Comparison of ENCODE assay signal across 11 cellular contexts in the genomic region with DNA sequence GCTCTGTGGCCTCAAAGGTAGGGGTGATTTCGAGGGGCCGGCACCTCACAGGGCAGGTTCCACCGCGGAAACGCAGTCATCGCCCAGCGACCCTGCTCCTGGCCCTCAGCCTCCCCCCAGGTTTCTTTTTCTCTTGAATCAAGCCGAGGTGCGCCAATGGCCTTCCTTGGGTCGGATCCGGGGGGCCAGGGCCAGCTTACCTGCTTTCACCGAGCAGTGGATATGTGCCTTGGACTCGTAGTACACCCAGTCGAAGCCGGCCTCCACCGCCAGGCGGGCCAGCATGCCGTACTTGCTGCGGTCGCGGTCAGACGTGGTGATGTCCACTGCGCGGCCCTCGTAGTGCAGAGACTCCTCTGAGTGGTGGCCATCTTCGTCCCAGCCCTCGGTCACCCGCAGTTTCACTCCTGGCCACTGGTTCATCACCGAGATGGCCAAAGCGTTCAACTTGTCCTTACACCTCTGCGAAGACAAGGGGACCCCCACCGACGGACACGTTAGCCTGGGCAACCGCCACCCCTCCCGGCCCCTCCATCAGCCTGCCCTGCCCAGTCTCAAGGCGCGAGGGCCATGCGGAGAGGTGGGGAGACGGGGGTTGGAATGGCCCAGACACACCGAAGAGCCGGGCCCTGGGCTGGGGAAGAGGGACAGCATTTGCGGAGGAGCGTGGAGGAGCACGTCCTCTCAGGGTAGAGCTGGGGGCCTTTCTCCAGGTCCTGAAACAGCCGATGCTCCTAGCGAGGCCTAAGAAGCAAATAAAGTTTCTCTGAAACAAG. TPM values are rescaled to one million over a fixed set of nuclear protein-coding genes. Genes with fewer than 3 reads are reported as not detected.
A peak's percentile ranks its signal among the peaks of the same experiment; 100 is the strongest.
DNase-seq lines count a peak whose midpoint lies in the region; ATAC-seq and TF ChIP-seq lines count a peak whose summit lies in the region.
"Had no signal": no experiment of that assay in that cellular context is flagged by ENCODE, and none has a peak within 500 bp of the region (broad histone marks: within the 10 kb centered on the region; RNA-seq: fewer than 3 reads in every experiment).

No MANE protein-coding gene starts in this region.

- peaks cover 72% of the 10 kb centered on the region for H3K27me3 ChIP-seq in GM23248 (replicated peaks; ENCODE audit: insufficient read depth)
- peaks cover 72 to 100% (median 97%) of the 10 kb centered on the region in 3 donors for H3K27me3 ChIP-seq in sigmoid colon

- in situ Hi-C loops in GM23248 (cut with MboI): no loop called here
- in situ Hi-C loops in astrocyte of the cerebellum (cut with HindIII; ENCODE audit: low sequenced_read_pairs): no loop called here

- H3K4me3 ChIP-seq in GM23248: peak overlapping the region; percentile 63; the same call in 1 of the 2 replicates
- H3K4me3 ChIP-seq in astrocyte of the cerebellum (ENCODE audit: low read depth, low read length): peak overlapping the region; percentile 37
- H3K4me3 ChIP-seq in sigmoid colon: peak overlapping the region in 3 of 4 donors; percentile 24 to 39 (median 37)

- no peaks in the 10 kb centered on the region for H3F3A ChIP-seq in GM23248 (ENCODE audit: insufficient read depth)

- intact Hi-C loops in sigmoid colon (cut with DNase I): loop anchor here (10.0 kb wide), 1 partner anchor 669 kb away; no protein-coding TSS in a partner anchor

- H3K36me3 ChIP-seq in GM23248 (ENCODE audit: low read depth) (no peaks in the 10 kb centered on the region), sigmoid colon (no peaks in the 10 kb centered on the region)

- H3K4me1 ChIP-seq in GM23248 (ENCODE audit: insufficient read depth) (0 out of 2 replicates have a peak, but pooled peaks cover 7% of the 10 kb centered on the region), sigmoid colon (peaks cover 0 to 71% (median 65%) of the 10 kb centered on the region in 4 donors)

- H3K9ac ChIP-seq in GM23248: no peak overlapping the region

- H3K27ac ChIP-seq in GM23248 (no peak overlapping the region), sigmoid colon (no peak overlapping the region)

- TF ChIP-seq POLR2A in sigmoid colon (IDR thresholded peaks at IDR 0.05): no peak

- H3K4me2 ChIP-seq in GM23248 (ENCODE audit: unreplicated experiment): no peak overlapping the region

- H4K20me1 ChIP-seq in GM23248 (ENCODE audit: insufficient read depth): no peaks in the 10 kb centered on the region

- 12 to 13% methylated on average over 46 to 47 of the region's 47 CpGs for WGBS in GM23248 (ENCODE audit: low coverage in 1 of 2, low lambda C conversion rate in 2 of 2, missing lambda C conversion rate in 2 of 2), 2 experiments
- 39 to 81% methylated on average over 47 of the region's 47 CpGs for WGBS in sigmoid colon, 2 donors

- no peaks in the 10 kb centered on the region for H3K9me3 ChIP-seq in GM23248 (ENCODE audit: low read depth)
- H3K9me3 ChIP-seq in sigmoid colon: no peaks in the 10 kb centered on the region

- no peaks in the 10 kb centered on the region for H3K79me2 ChIP-seq in GM23248 (ENCODE audit: insufficient read depth)

- TF ChIP-seq EP300 in sigmoid colon (IDR thresholded peaks at IDR 0.05): no peak

- no peaks in the 10 kb centered on the region for H3K9me2 ChIP-seq in GM23248 (ENCODE audit: insufficient read depth)

- peak; percentile 19 for TF ChIP-seq CTCF in astrocyte of the cerebellum (IDR thresholded peaks at IDR 0.05; ENCODE audit: low read depth, low read length, missing control alignments)
- no peak for TF ChIP-seq CTCF in sigmoid colon (IDR thresholded peaks at IDR 0.05)

- H2AFZ ChIP-seq in GM23248: peak overlapping the region; percentile 64

- DNase-seq in GM23248 (peak; percentile 35), astrocyte of the cerebellum (ENCODE audit: low read depth) (no peak), iris pigment epithelial cell (ENCODE audit: low read depth) (peak; percentile 27), sigmoid colon (no peak), GDM1 (lab: John Stamatoyannopoulos, UW) (no peak), NCI-H82 treated with DMSO at 0.1 percent for 48 hours (lab: John Stamatoyannopoulos, UW; ENCODE audit: unreplicated experiment) (no peak), NCI-H2171 treated with DMSO at 0.1 percent for 48 hours (lab: John Stamatoyannopoulos, UW) (no peak)
- DNase-seq: activated B cell treated with CpG ODN at 0.5 μM for 24 hours; activated effector memory CD4-positive, alpha-beta T cell treated with anti-CD3 and anti-CD28 coated beads, Interleukin-2, amount 50 U/mL, for 16 hours; natural killer cell had no signal

- ATAC-seq in GM21515 (IDR thresholded peaks at IDR 0.05; ENCODE audit: unreplicated experiment): no peak

RNA-seq across cellular contexts. Expression of gene SHH, which starts 6.0 kb away (rescaled TPM):
- not detected in 2 replicates for total RNA-seq in GM23248 (2014; rRNA removed; shearing (Covaris generic))
- polyA plus RNA-seq in GM23248 (2016; fragmentation: Nextera tagmentation; extraction: Ambion mirVana) (not detected in 2 replicates), sigmoid colon (1 to 10 TPM in 1 of 3 donors, under 1 TPM in 2; 0.46 to 1.8 (median 0.60) TPM)
- total RNA-seq in sigmoid colon: not detected
- total RNA-seq: activated B cell treated with CpG ODN at 0.5 μM for 24 hours, natural killer cell had no signal

Comparison
In these comparisons a context has a peak if more than half of its experiments do, and no peak if none do; other contexts are left out.
1. DNase-seq: peak in GM23248 (single experiment) and iris pigment epithelial cell (single experiment); none in astrocyte of the cerebellum (single experiment), sigmoid colon (single experiment), GDM1 (single experiment), NCI-H82 treated with DMSO at 0.1 percent for 48 hours (single experiment) and NCI-H2171 treated with DMSO at 0.1 percent for 48 hours (single experiment).
2. Peak in every context shown above with its lines, with median percentiles within 50 percentile points of each other: H3K4me3 ChIP-seq.